8 cellular contexts compared by ENCODE assay signal in genomic region chr1:28668956-28669719, GRCh38. TPM values are rescaled to one million over a fixed set of nuclear protein-coding genes. Genes with fewer than 3 reads are reported as not detected.
DNase-seq lines count a peak whose midpoint lies in the region; ATAC-seq and TF ChIP-seq lines count a peak whose summit lies in the region.

No MANE protein-coding gene starts in this region.

- TF ChIP-seq EP300 in tibial nerve (IDR thresholded peaks at IDR 0.05): peak in 1 of 2 donors; percentile 7

- H3K27me3 ChIP-seq in CD4-positive, CD25-positive, alpha-beta regulatory T cell (ENCODE audit: control insufficient read depth, insufficient read depth, low read length): no peaks in the 10 kb centered on the region
- H3K27me3 ChIP-seq in tibial nerve: no peaks in the 10 kb centered on the region

- no peaks in the 10 kb centered on the region for H3K9me3 ChIP-seq in CD4-positive, CD25-positive, alpha-beta regulatory T cell (ENCODE audit: control insufficient read depth in 2 of 2, low read length in 2 of 2)
- H3K9me3 ChIP-seq in tibial nerve: no peaks in the 10 kb centered on the region

- peak overlapping the region; percentile 93 for H3K27ac ChIP-seq in CD4-positive, CD25-positive, alpha-beta regulatory T cell (ENCODE audit: insufficient read depth, low read length, poor library complexity, severe bottlenecking)
- peak overlapping the region; percentile 82 to 100 (median 100) for H3K27ac ChIP-seq in tibial nerve

- WGBS in tibial nerve, 2 donors: 1 to 2% methylated on average over 13 to 46 of the region's 63 CpGs

- H3K4me1 Mint-ChIP-seq in CD4-positive, CD25-positive, alpha-beta regulatory T cell: peaks cover 7 to 26% (median 11%) of the 10 kb centered on the region in 4 donors

- peak; percentile 71 to 73 for ATAC-seq in CD4-positive, CD25-positive, alpha-beta regulatory T cell (ENCODE audit: low read depth in 2 of 2)
- peak; percentile 33 for ATAC-seq in HG03439 (IDR thresholded peaks at IDR 0.05; ENCODE audit: unreplicated experiment)

- H3K4me3 ChIP-seq in CD4-positive, CD25-positive, alpha-beta regulatory T cell (ENCODE audit: low read depth, low read length): peak overlapping the region; percentile 97
- H3K4me3 ChIP-seq in fibroblast of the aortic adventitia (ENCODE audit: low read depth, low read length): peak overlapping the region; percentile 83
- H3K4me3 ChIP-seq in tibial nerve: peak overlapping the region; percentile 51 to 99 (median 98)

- H3K4me1 ChIP-seq in CD4-positive, CD25-positive, alpha-beta regulatory T cell (ENCODE audit: control insufficient read depth, insufficient read depth, low read length, poor library complexity, severe bottlenecking): peaks cover 13% of the 10 kb centered on the region
- peaks cover 0 to 30% (median 21%) of the 10 kb centered on the region in 4 donors for H3K4me1 ChIP-seq in tibial nerve

- peak overlapping the region; percentile 95 to 100 (median 98) for H3K27ac Mint-ChIP-seq in CD4-positive, CD25-positive, alpha-beta regulatory T cell

- H3K4me3 Mint-ChIP-seq in CD4-positive, CD25-positive, alpha-beta regulatory T cell: peak overlapping the region; percentile 94 to 100 (median 96)

- H3K36me3 ChIP-seq in CD4-positive, CD25-positive, alpha-beta regulatory T cell (ENCODE audit: control insufficient read depth, insufficient read depth, low read length): no peaks in the 10 kb centered on the region
- no peaks in the 10 kb centered on the region for H3K36me3 ChIP-seq in tibial nerve

- peaks cover 8% of the 10 kb centered on the region for H3K27me3 Mint-ChIP-seq in CD4-positive, CD25-positive, alpha-beta regulatory T cell

- H3K9me3 Mint-ChIP-seq in CD4-positive, CD25-positive, alpha-beta regulatory T cell: no peaks in the 10 kb centered on the region

- no peak for TF ChIP-seq CTCF in fibroblast of the aortic adventitia (IDR thresholded peaks at IDR 0.05; ENCODE audit: insufficient read depth, low read length)
- no peak for TF ChIP-seq CTCF in tibial nerve (IDR thresholded peaks at IDR 0.05)

- peak; percentile 24 to 83 (median 42) for DNase-seq in CD4-positive, CD25-positive, alpha-beta regulatory T cell
- DNase-seq in GM19240 (ENCODE audit: insufficient read length, low spot score) (peak; percentile 84), fibroblast of the aortic adventitia (ENCODE audit: low read depth) (peak; percentile 49), nucleus accumbens (lab: John Stamatoyannopoulos, UW) (peak in 49 of 56 donors; percentile 2 to 71 (median 37)), tibial nerve (ENCODE audit: low spot score in 2 of 2) (peak in 1 of 2 donors; percentile 22)
- DNase-seq in activated T-helper 9 cell treated with anti-CD3 and anti-CD28 coated beads, Interleukin-2, amount 50 U/mL, for 16 hours (ENCODE audit: low read depth): peak; percentile 25

- H3K36me3 Mint-ChIP-seq in CD4-positive, CD25-positive, alpha-beta regulatory T cell: no peaks in the 10 kb centered on the region

- TF ChIP-seq POLR2A in tibial nerve (IDR thresholded peaks at IDR 0.05): no peak

TF ChIP-seq in PFSK-1, 5 proteins besides CTCF, POLR2A, EP300 and RAD21:
- TF ChIP-seq REST (IDR thresholded peaks at IDR 0.05; ENCODE audit: insufficient read depth in 1 of 2, low read depth in 2 of 2, low read length in 2 of 2) (no peak), TAF1 (IDR thresholded peaks at IDR 0.05; ENCODE audit: borderline replicate concordance, insufficient read depth, low read length) (0 out of 2 replicates have a peak, but pooled peaks have one; percentile 4), POLR2AphosphoS5 (IDR thresholded peaks at IDR 0.05; ENCODE audit: low read depth, low read length) (0 out of 2 replicates have a peak, but pooled peaks have one; percentile 41)

RNA-seq across cellular contexts. Expression of gene GMEB1, which starts 0.6 kb away (rescaled TPM):
- 14.7 TPM for total RNA-seq in CD4-positive, CD25-positive, alpha-beta regulatory T cell
- polyA plus RNA-seq in CD4-positive, CD25-positive, alpha-beta regulatory T cell: 10 to 100 TPM; 14.8 to 18.1 (median 16.9) TPM
- polyA plus RNA-seq in PFSK-1 (2012; ENCODE audit: insufficient read length, low read depth): 9.1 TPM
- total RNA-seq in fibroblast of the aortic adventitia (ENCODE audit: low replicate concordance) (5.8 and 11.4 TPM in 2 replicates), tibial nerve (10 to 100 TPM in 2 of 4 donors, 1 to 10 TPM in 2; 7.1 to 16.2 (median 11.0) TPM)

RNA-seq across cellular contexts. Expression of gene RNU11, which starts 20.7 kb away (rescaled TPM):
- not detected for total RNA-seq in CD4-positive, CD25-positive, alpha-beta regulatory T cell
- not detected for polyA plus RNA-seq in CD4-positive, CD25-positive, alpha-beta regulatory T cell
- not detected for polyA plus RNA-seq in PFSK-1 (2012; ENCODE audit: insufficient read length, low read depth)
- total RNA-seq in fibroblast of the aortic adventitia (ENCODE audit: low replicate concordance): not detected in 2 replicates
- not detected for total RNA-seq in tibial nerve

RNA-seq across cellular contexts. Expression of gene TAF12, which starts 26.3 kb away (rescaled TPM):
- total RNA-seq in CD4-positive, CD25-positive, alpha-beta regulatory T cell: 20.7 TPM
- polyA plus RNA-seq in CD4-positive, CD25-positive, alpha-beta regulatory T cell: 10 to 100 TPM; 44.7 to 52.0 (median 48.9) TPM
- polyA plus RNA-seq in PFSK-1 (2012; ENCODE audit: insufficient read length, low read depth): 35.7 TPM
- total RNA-seq in fibroblast of the aortic adventitia (ENCODE audit: low replicate concordance) (26.2 and 36.0 TPM in 2 replicates), tibial nerve (10 to 100 TPM; 14.3 to 25.8 (median 24.0) TPM)
